In the genomic region with DNA sequence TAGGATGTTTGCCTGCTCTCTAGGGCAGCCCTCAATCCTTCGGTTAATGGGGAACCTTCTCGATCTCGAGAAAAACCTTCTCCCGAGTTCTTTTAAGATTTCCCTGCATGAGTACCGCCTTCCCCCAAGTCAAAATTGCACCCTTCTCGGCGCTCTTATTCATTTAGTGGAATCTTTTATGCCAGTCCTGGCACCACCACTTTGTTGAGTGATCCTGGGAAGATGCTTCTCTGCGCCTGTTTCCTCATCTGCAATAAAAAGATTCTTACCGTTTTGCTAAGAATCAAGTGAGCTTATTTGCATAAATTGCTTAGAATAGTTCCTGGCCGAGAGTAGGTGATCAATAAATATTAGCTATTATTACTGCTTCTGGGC, we compare ENCODE assay signal across 8 cellular contexts. TPM values are rescaled to one million over a fixed set of nuclear protein-coding genes. Genes with fewer than 3 reads are reported as not detected.
DNase-seq lines count a peak whose midpoint lies in the region; ATAC-seq, FAIRE-seq and TF ChIP-seq lines count a peak whose summit lies in the region.

No MANE protein-coding gene starts in this region.

- TF ChIP-seq EP300 in A549 (IDR thresholded peaks at IDR 0.05): no peak

- H3K9me3 ChIP-seq in A549 (no peaks in the 10 kb centered on the region), mononuclear cell (ENCODE audit: low read depth, low read length) (no peaks in the 10 kb centered on the region)

- no peak for DNase-seq in A549 (ENCODE audit: low read depth in 1 of 2, low spot score in 1 of 2)
- no peak for DNase-seq in AG08395 (ENCODE audit: low spot score)
- no peak for DNase-seq in NCI-H2029 (lab: John Stamatoyannopoulos, UW)

- ATAC-seq in A549 (no peak), HG03045 (IDR thresholded peaks at IDR 0.05; ENCODE audit: unreplicated experiment) (peak; percentile 7), GM19328 (IDR thresholded peaks at IDR 0.05; ENCODE audit: unreplicated experiment) (no peak), GM18505 (IDR thresholded peaks at IDR 0.05; ENCODE audit: unreplicated experiment) (no peak)

- CTCF ChIA-PET in A549 (lab: Yijun Ruan, JAX): interaction anchor here (1.0 to 8.6 kb wide), 2 partner anchors 14 to 448 kb away, joined by 3 to 56 read pairs; partner anchors contain the start of gene TRRAP

- peaks cover 0 to 2% (median 0%) of the 10 kb centered on the region in 5 experiments for H3K9me3 Mint-ChIP-seq in brain

- peaks cover 16% of the 10 kb centered on the region for H3K27me3 Mint-ChIP-seq in brain

- 3% methylated on average over 10 of the region's 10 CpGs for WGBS in A549 (ENCODE audit: missing lambda C conversion rate)

- peaks cover 46% of the 10 kb centered on the region for H3K4me1 ChIP-seq in A549
- H3K4me1 ChIP-seq in mononuclear cell (ENCODE audit: insufficient read depth, low read length): peaks cover 61% of the 10 kb centered on the region

- peak overlapping the region; percentile 87 to 95 (median 90) for H3K27ac Mint-ChIP-seq in brain

- H3K27me3 ChIP-seq in mononuclear cell (ENCODE audit: insufficient read depth, low read length): no peaks in the 10 kb centered on the region

- peaks cover 16% of the 10 kb centered on the region for H3K36me3 Mint-ChIP-seq in brain

- no peak for TF ChIP-seq CTCF in A549 (IDR thresholded peaks at IDR 0.05)
- TF ChIP-seq CTCF in brain (conservative IDR thresholded peaks at IDR 0.05): no peak

- TF ChIP-seq RAD21 in A549 (conservative IDR thresholded peaks at IDR 0.05 in 1 of 2, IDR thresholded peaks at IDR 0.05 in 1 of 2): no peak

- peak overlapping the region; percentile 96 to 97 for H3K27ac ChIP-seq in A549

- peak overlapping the region; percentile 82 for H3K4me2 ChIP-seq in A549

- no peak for FAIRE-seq in A549 (lab: Jason Lieb, UNC)

- H3K4me1 Mint-ChIP-seq in brain: peaks cover 55% of the 10 kb centered on the region

- H3K4me3 Mint-ChIP-seq in brain: peak overlapping the region; percentile 88 to 96 (median 93)

- TF ChIP-seq POLR2A in A549 (IDR thresholded peaks at IDR 0.05; ENCODE audit: low read length) (no peak), GM18505 (IDR thresholded peaks at IDR 0.05; ENCODE audit: borderline replicate concordance, extremely low read depth, insufficient read depth, insufficient read length) (no peak)

- POLR2A ChIA-PET in A549 (lab: Yijun Ruan, JAX): interaction anchor here (0.5 kb wide), 1 partner anchor 68 kb away, joined by 6 read pairs; no protein-coding TSS in a partner anchor

- H3K4me3 ChIP-seq in A549 (peak overlapping the region; percentile 70), mononuclear cell (ENCODE audit: low read length) (peak overlapping the region; percentile 93)

TF ChIP-seq in A549, 52 proteins besides CTCF, POLR2A, EP300 and RAD21:
- TF ChIP-seq KDM5A (IDR thresholded peaks at IDR 0.05) (no peak), MAZ (IDR thresholded peaks at IDR 0.05; ENCODE audit: borderline replicate concordance, low read depth, low read length) (no peak), CHD2 (IDR thresholded peaks at IDR 0.05; ENCODE audit: low read length, partially characterized antibody) (no peak), JUNB (IDR thresholded peaks at IDR 0.05) (no peak), ZNF302 (CRISPR knock-in tag; IDR thresholded peaks at IDR 0.05) (no peak), BCL3 (IDR thresholded peaks at IDR 0.05) (no peak), CHD4 (IDR thresholded peaks at IDR 0.05; ENCODE audit: borderline replicate concordance) (no peak), POLR2AphosphoS2 (conservative IDR thresholded peaks at IDR 0.05; ENCODE audit: low read length) (no peak), ATOH8 (CRISPR knock-in tag; IDR thresholded peaks at IDR 0.05; ENCODE audit: low read depth) (no peak), ESRRA (IDR thresholded peaks at IDR 0.05; ENCODE audit: borderline replicate concordance, low read length) (no peak), HDAC2 (IDR thresholded peaks at IDR 0.05) (no peak), REST (IDR thresholded peaks at IDR 0.05) (no peak), RFX5 (IDR thresholded peaks at IDR 0.05) (no peak), SMC3 (IDR thresholded peaks at IDR 0.05) (no peak), JUN (IDR thresholded peaks at IDR 0.05) (no peak)

RNA-seq across cellular contexts. Expression of gene ARPC1A, which starts 0.7 kb away (rescaled TPM):
- polyA plus RNA-seq in A549 (2011; rRNA removed) (120 TPM in 2 replicates), A549 (2017; fragmentation: RNase III; extraction: RNeasy Plus Mini Kit Qiagen cat#74134 plus additional on column Dnase treatment) (116 to 127 TPM (median 121 TPM) in 3 replicates), brain (ENCODE audit: insufficient read depth, low read depth, low replicate concordance) (192 TPM)
- 167 and 169 TPM in 2 replicates for polyA plus RNA-seq in A549 (2012; cell fraction: cytosol; rRNA removed)
- 69.5 and 75.4 TPM in 2 replicates for polyA plus RNA-seq in A549 (2012; cell fraction: nucleus; rRNA removed)
- polyA minus RNA-seq in A549 (2011; rRNA and poly(A)+ RNA removed): 150 and 151 TPM in 2 replicates
- total RNA-seq in mononuclear cell: 28.8 TPM

RNA-seq across cellular contexts. Expression of gene ARPC1B, which starts 48.1 kb away (rescaled TPM):
- polyA plus RNA-seq in A549 (2011; rRNA removed) (141 and 197 TPM in 2 replicates), A549 (2017; fragmentation: RNase III; extraction: RNeasy Plus Mini Kit Qiagen cat#74134 plus additional on column Dnase treatment) (272 to 302 TPM (median 294 TPM) in 3 replicates), brain (ENCODE audit: insufficient read depth, low read depth, low replicate concordance) (47.3 TPM)
- polyA plus RNA-seq in A549 (2012; cell fraction: cytosol; rRNA removed): 504 and 519 TPM in 2 replicates
- polyA plus RNA-seq in A549 (2012; cell fraction: nucleus; rRNA removed): 356 and 444 TPM in 2 replicates
- 61.3 and 103 TPM in 2 replicates for polyA minus RNA-seq in A549 (2011; rRNA and poly(A)+ RNA removed)
- total RNA-seq in mononuclear cell: 282 TPM

RNA-seq across cellular contexts. Expression of gene MYH16, which starts 53.8 kb away (rescaled TPM):
- 0.28 and 0.29 TPM in 2 replicates for polyA plus RNA-seq in A549 (2011; rRNA removed)
- 0.08 and 0.15 TPM in 2 replicates for polyA plus RNA-seq in A549 (2012; cell fraction: cytosol; rRNA removed)
- 0.05 and 0.12 TPM in 2 replicates for polyA plus RNA-seq in A549 (2012; cell fraction: nucleus; rRNA removed)
- 0.21 to 0.32 TPM (median 0.31 TPM) in 3 replicates for polyA plus RNA-seq in A549 (2017; fragmentation: RNase III; extraction: RNeasy Plus Mini Kit Qiagen cat#74134 plus additional on column Dnase treatment)
- 0.10 and 0.12 TPM in 2 replicates for polyA minus RNA-seq in A549 (2011; rRNA and poly(A)+ RNA removed)
- polyA plus RNA-seq in brain (ENCODE audit: insufficient read depth, low read depth, low replicate concordance): not detected
- not detected for total RNA-seq in mononuclear cell
